ENCODE assay signal across 10 cellular contexts in genomic region chr2:135743860-135744259, GRCh38. TPM values are rescaled to one million over a fixed set of nuclear protein-coding genes. Genes with fewer than 3 reads are reported as not detected.
DNase-seq lines count a peak whose midpoint lies in the region; ATAC-seq and TF ChIP-seq lines count a peak whose summit lies in the region.
"Had no signal": no experiment of that assay in that cellular context is flagged by ENCODE, and none has a peak within 500 bp of the region (broad histone marks: within the 10 kb centered on the region; RNA-seq: fewer than 3 reads in every experiment).

No MANE protein-coding gene starts in this region.

- H3K27me3 ChIP-seq in cardiac muscle cell, result no peaks in the 10 kb centered on the region
- H3K27me3 ChIP-seq in heart left ventricle, result no peaks in the 10 kb centered on the region
- H3K27me3 ChIP-seq in hepatocyte, result no peaks in the 10 kb centered on the region
- no peaks in the 10 kb centered on the region for H3K27me3 ChIP-seq in upper lobe of right lung

- intact Hi-C loops in heart left ventricle (cut with DNase I), result loop anchor here in 3 of 10 donors (5.0 to 10.0 kb wide), 3 partner anchors 209 to 692 kb away; partner anchors contain the start of genes R3HDM1 (in 2 of the 3), ZRANB3 (in 2 of the 3) and RAB3GAP1 (in 1 of the 3)
- intact Hi-C loops in upper lobe of right lung (cut with DNase I), result no loop called here

- H3K36me3 ChIP-seq in cardiac muscle cell (peaks cover 11% of the 10 kb centered on the region), heart left ventricle (peaks cover 0 to 33% (median 15%) of the 10 kb centered on the region in 9 donors), hepatocyte (replicated peaks; ENCODE audit: insufficient read depth, low read depth) (no peaks in the 10 kb centered on the region), upper lobe of right lung (peaks cover 17% of the 10 kb centered on the region)

- H3K27me3 Mint-ChIP-seq in activated CD4-positive, alpha-beta memory T cell treated with anti-CD3 and anti-CD28 coated beads, Interleukin-2, amount 10 ng/mL, durations not matched to agents 7 days and 5 days, result no peaks in the 10 kb centered on the region
- H3K27me3 Mint-ChIP-seq: memory B cell had no signal

- no peak for DNase-seq in cardiac muscle cell (ENCODE audit: low read depth in 1 of 2, low spot score in 1 of 2)
- no peak for DNase-seq in heart left ventricle
- DNase-seq in activated CD4-positive, alpha-beta memory T cell treated with anti-CD3 and anti-CD28 coated beads, Interleukin-2, amount 10 ng/mL, durations not matched to agents 7 days and 5 days, result no peak
- no peak for DNase-seq in hepatocyte (ENCODE audit: low spot score)
- no peak for DNase-seq in upper lobe of right lung
- DNase-seq in NCI-H2227 treated with DMSO at 0.1 percent for 48 hours (lab: John Stamatoyannopoulos, UW), result no peak
- no peak for DNase-seq in HPDE6-E6E7 (ENCODE audit: extremely low spot score)
- DNase-seq: NCI-H748 treated with DMSO at 0.1 percent for 48 hours had no signal

- H3K4me3 ChIP-seq in cardiac muscle cell (peak overlapping the region; percentile 92), heart left ventricle (peak overlapping the region in 6 of 12 donors; percentile 75 to 100 (median 96)), hepatocyte (peak overlapping the region; percentile 95), upper lobe of right lung (peak overlapping the region; percentile 99)

- peak overlapping the region; percentile 60 for H3K4me3 Mint-ChIP-seq in activated CD4-positive, alpha-beta memory T cell treated with anti-CD3 and anti-CD28 coated beads, Interleukin-2, amount 10 ng/mL, durations not matched to agents 7 days and 5 days

- peaks cover 66% of the 10 kb centered on the region for H3K79me2 ChIP-seq in hepatocyte

- no peak for ATAC-seq in heart left ventricle
- no peak for ATAC-seq in upper lobe of right lung
- ATAC-seq in HG03135 (IDR thresholded peaks at IDR 0.05; ENCODE audit: unreplicated experiment), result no peak

- H3K4me1 ChIP-seq in cardiac muscle cell (ENCODE audit: low read depth), result peaks cover 6% of the 10 kb centered on the region
- peaks cover 0 to 35% (median 26%) of the 10 kb centered on the region in 12 donors for H3K4me1 ChIP-seq in heart left ventricle
- H3K4me1 ChIP-seq in hepatocyte (ENCODE audit: insufficient read depth), result peaks cover 6% of the 10 kb centered on the region
- H3K4me1 ChIP-seq in upper lobe of right lung, result peaks cover 23% of the 10 kb centered on the region

- no peaks in the 10 kb centered on the region for H3K9me2 ChIP-seq in hepatocyte (replicated peaks; ENCODE audit: insufficient read depth)

- H3K4me1 Mint-ChIP-seq in activated CD4-positive, alpha-beta memory T cell treated with anti-CD3 and anti-CD28 coated beads, Interleukin-2, amount 10 ng/mL, durations not matched to agents 7 days and 5 days, result peaks cover 39% of the 10 kb centered on the region

- TF ChIP-seq POLR2A in heart left ventricle (IDR thresholded peaks at IDR 0.05), result no peak

- TF ChIP-seq CTCF in cardiac muscle cell (IDR thresholded peaks at IDR 0.05; ENCODE audit: low read depth, low read length), result no peak
- TF ChIP-seq CTCF in heart left ventricle (IDR thresholded peaks at IDR 0.05), result no peak
- TF ChIP-seq CTCF in hepatocyte (IDR thresholded peaks at IDR 0.05; ENCODE audit: poor library complexity), result no peak
- TF ChIP-seq CTCF in upper lobe of right lung (IDR thresholded peaks at IDR 0.05), result no peak

- H2AFZ ChIP-seq in hepatocyte, result no peak overlapping the region

- POLR2A ChIA-PET in activated CD4-positive, alpha-beta memory T cell treated with anti-CD3 and anti-CD28 coated beads, Interleukin-2, amount 10 ng/mL, durations not matched to agents 7 days and 5 days (lab: Charles Lee), result interaction anchor here (1.0 to 2.3 kb wide), 4 partner anchors 77 to 213 kb away, joined by 3 to 20 read pairs (median 8); partner anchors contain the start of genes MCM6, R3HDM1 and ZRANB3

- H3K36me3 Mint-ChIP-seq in activated CD4-positive, alpha-beta memory T cell treated with anti-CD3 and anti-CD28 coated beads, Interleukin-2, amount 10 ng/mL, durations not matched to agents 7 days and 5 days (ENCODE audit: low read depth), result peaks cover 44% of the 10 kb centered on the region

- peaks cover 44% of the 10 kb centered on the region for H4K20me1 ChIP-seq in hepatocyte (ENCODE audit: insufficient read depth, poor library complexity, severe bottlenecking)

- peak overlapping the region; percentile 73 for H3K4me2 ChIP-seq in hepatocyte

- H3K27ac ChIP-seq in cardiac muscle cell, result no peak overlapping the region
- peak overlapping the region in 3 of 12 donors; percentile 94 to 100 (median 100) for H3K27ac ChIP-seq in heart left ventricle
- H3K27ac ChIP-seq in hepatocyte, result peak overlapping the region; percentile 100
- H3K27ac ChIP-seq in upper lobe of right lung, result no peak overlapping the region

- H3K27ac Mint-ChIP-seq in activated CD4-positive, alpha-beta memory T cell treated with anti-CD3 and anti-CD28 coated beads, Interleukin-2, amount 10 ng/mL, durations not matched to agents 7 days and 5 days, result peak overlapping the region; percentile 33

- H3K9me3 Mint-ChIP-seq in activated CD4-positive, alpha-beta memory T cell treated with anti-CD3 and anti-CD28 coated beads, Interleukin-2, amount 10 ng/mL, durations not matched to agents 7 days and 5 days, result peaks cover 2% of the 10 kb centered on the region
- H3K9me3 Mint-ChIP-seq: memory B cell had no signal

- CTCF ChIA-PET in activated CD4-positive, alpha-beta memory T cell treated with anti-CD3 and anti-CD28 coated beads, Interleukin-2, amount 10 ng/mL, durations not matched to agents 7 days and 5 days (lab: Charles Lee), result interaction anchor here (0.6 to 1.8 kb wide), 4 partner anchors 9 to 18 kb away, joined by 3 to 8 read pairs (median 4); no protein-coding TSS in a partner anchor

- H3K9me3 ChIP-seq in cardiac muscle cell (ENCODE audit: low read depth), result no peaks in the 10 kb centered on the region
- H3K9me3 ChIP-seq in heart left ventricle, result no peaks in the 10 kb centered on the region
- H3K9me3 ChIP-seq in hepatocyte (ENCODE audit: low read depth), result no peaks in the 10 kb centered on the region
- H3K9me3 ChIP-seq in upper lobe of right lung, result no peaks in the 10 kb centered on the region

- 83 to 97% (median 87%) methylated on average over 1 of the region's 1 CpG for WGBS in heart left ventricle, 4 donors
- WGBS in hepatocyte (ENCODE audit: low lambda C conversion rate, missing lambda C conversion rate), result 57% methylated on average over 1 of the region's 1 CpG

RNA-seq across cellular contexts. Expression of gene UBXN4, which starts 2.2 kb away (rescaled TPM):
- total RNA-seq in cardiac muscle cell (31.3 and 35.5 TPM in 2 replicates), heart left ventricle (10 to 100 TPM; 30.9 to 90.5 (median 57.0) TPM), hepatocyte (111 and 121 TPM in 2 replicates), upper lobe of right lung (80.0 TPM)
- polyA plus RNA-seq in cardiac muscle cell (193 and 211 TPM in 2 replicates), heart left ventricle (10 to 100 TPM; 28.2 to 43.3 TPM), hepatocyte (244 and 276 TPM in 2 replicates)
- total RNA-seq in activated CD4-positive, alpha-beta memory T cell treated with anti-CD3 and anti-CD28 coated beads, Interleukin-2, amount 10 ng/mL, durations not matched to agents 7 days and 5 days, result 100 to 1,000 TPM; 118 to 126 TPM
